Comparison of ENCODE assay signal across 7 cellular contexts in the genomic region with DNA sequence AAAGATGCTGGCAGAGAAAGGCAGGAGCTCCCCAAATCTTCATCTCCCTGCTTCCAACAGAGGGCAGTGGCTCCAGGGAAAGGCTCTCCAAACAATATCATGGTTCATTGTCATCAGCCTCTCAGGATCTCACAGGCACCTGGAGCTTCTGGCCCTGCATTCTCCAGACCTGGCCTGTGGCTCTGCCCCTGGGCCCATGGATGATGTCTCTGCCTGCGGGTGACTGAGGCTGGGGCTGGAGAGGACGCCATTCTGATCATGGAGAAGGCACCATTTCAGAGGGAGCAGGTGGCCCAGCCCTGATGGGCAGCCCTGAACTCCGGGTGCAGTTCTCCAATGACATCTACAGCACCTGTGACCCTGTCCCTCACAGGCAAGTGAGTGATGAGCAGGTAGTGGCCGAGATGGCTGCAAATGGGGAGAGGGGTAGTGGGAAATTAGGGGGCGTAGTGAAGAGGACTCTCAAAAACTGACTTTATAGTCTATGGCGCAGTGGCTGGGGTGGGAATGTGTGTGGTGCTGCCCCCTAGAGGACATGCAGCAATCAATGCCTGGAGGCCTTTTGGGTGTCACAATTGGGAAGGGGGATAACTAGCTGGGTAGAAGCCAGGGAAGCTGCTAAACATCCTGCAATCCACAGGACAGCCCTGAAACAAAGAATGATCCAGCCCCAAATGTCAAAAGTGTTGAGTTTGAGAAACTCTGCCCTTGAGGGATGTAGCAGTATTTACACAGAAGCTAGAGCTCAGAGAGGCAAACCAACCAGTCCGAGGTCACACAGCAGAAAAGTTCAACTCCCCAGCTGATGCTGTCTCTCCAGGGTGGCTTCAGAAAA. TPM values are rescaled to one million over a fixed set of nuclear protein-coding genes. Genes with fewer than 3 reads are reported as not detected.
DNase-seq lines count a peak whose midpoint lies in the region; ATAC-seq and TF ChIP-seq lines count a peak whose summit lies in the region.

No MANE protein-coding gene starts in this region.

- H3K4me3 ChIP-seq in skeletal muscle satellite cell (ENCODE audit: low read length), result peak overlapping the region; percentile 33

- peak overlapping the region; percentile 99 for H3K4me2 ChIP-seq in skeletal muscle satellite cell (ENCODE audit: low read length)

- H3K9me3 Mint-ChIP-seq in activated naive CD4-positive, alpha-beta T cell treated with anti-CD3 and anti-CD28 coated beads for 36 hours, result no peaks in the 10 kb centered on the region
- H3K9me3 Mint-ChIP-seq in glutamatergic neuron (ENCODE audit: unreplicated experiment), result peaks cover 11% of the 10 kb centered on the region

- no peak for ATAC-seq in HG02981 (IDR thresholded peaks at IDR 0.05; ENCODE audit: unreplicated experiment)

- H3K36me3 Mint-ChIP-seq in activated naive CD4-positive, alpha-beta T cell treated with anti-CD3 and anti-CD28 coated beads for 36 hours (ENCODE audit: low read depth), result no peaks in the 10 kb centered on the region
- H3K36me3 Mint-ChIP-seq in glutamatergic neuron (ENCODE audit: unreplicated experiment), result no peaks in the 10 kb centered on the region

- DNase-seq in NCI-H345 (lab: John Stamatoyannopoulos, UW) (peak; percentile 22), glutamatergic neuron (peak; percentile 66), NCI-H187 treated with DMSO at 0.1 percent for 48 hours (lab: John Stamatoyannopoulos, UW) (no peak)
- peak; percentile 66 for DNase-seq in activated naive CD4-positive, alpha-beta T cell treated with anti-CD3 and anti-CD28 coated beads for 36 hours

- peaks cover 46% of the 10 kb centered on the region for H3K4me1 ChIP-seq in skeletal muscle satellite cell (ENCODE audit: control insufficient read depth, insufficient read depth, low read length)

- H3K4me3 Mint-ChIP-seq in activated naive CD4-positive, alpha-beta T cell treated with anti-CD3 and anti-CD28 coated beads for 36 hours, result no peak overlapping the region
- H3K4me3 Mint-ChIP-seq in glutamatergic neuron (ENCODE audit: unreplicated experiment), result peak overlapping the region; percentile 74

- H3K9ac ChIP-seq in skeletal muscle satellite cell (ENCODE audit: low read depth, low read length), result peak overlapping the region; percentile 93

- no peaks in the 10 kb centered on the region for H3K27me3 ChIP-seq in skeletal muscle satellite cell (ENCODE audit: control insufficient read depth, insufficient read depth, low read length)

- CTCF ChIA-PET in activated naive CD4-positive, alpha-beta T cell treated with anti-CD3 and anti-CD28 coated beads for 36 hours (lab: Charles Lee), result interaction anchor here (0.5 to 4.8 kb wide), 23 partner anchors 10 to 1009 kb away, joined by 3 to 47 read pairs (median 4); no protein-coding TSS in a partner anchor

- H3K4me1 Mint-ChIP-seq in activated naive CD4-positive, alpha-beta T cell treated with anti-CD3 and anti-CD28 coated beads for 36 hours (ENCODE audit: low read depth), result peaks cover 15% of the 10 kb centered on the region
- peaks cover 48% of the 10 kb centered on the region for H3K4me1 Mint-ChIP-seq in glutamatergic neuron (ENCODE audit: low read depth, unreplicated experiment)

- peaks cover 24% of the 10 kb centered on the region for H3K27me3 Mint-ChIP-seq in activated naive CD4-positive, alpha-beta T cell treated with anti-CD3 and anti-CD28 coated beads for 36 hours (ENCODE audit: low read depth)
- peaks cover 15% of the 10 kb centered on the region for H3K27me3 Mint-ChIP-seq in glutamatergic neuron (ENCODE audit: unreplicated experiment)

- TF ChIP-seq CTCF in GM12872 (IDR thresholded peaks at IDR 0.05; ENCODE audit: insufficient read depth, low read depth, low read length), result peak; percentile 82
- peak; percentile 78 for TF ChIP-seq CTCF in glutamatergic neuron (IDR thresholded peaks at IDR 0.05; ENCODE audit: partially characterized antibody, unreplicated experiment)

- peaks cover 9% of the 10 kb centered on the region for H3K36me3 ChIP-seq in skeletal muscle satellite cell (ENCODE audit: insufficient read depth, low read length)

- no peaks in the 10 kb centered on the region for H3K9me3 ChIP-seq in skeletal muscle satellite cell (replicated peaks; ENCODE audit: low read length)

- intact Hi-C loops in activated naive CD4-positive, alpha-beta T cell treated with anti-CD3 and anti-CD28 coated beads for 36 hours (cut with micrococcal nuclease), result loop anchor here (1.0 to 5.0 kb wide), 2 partner anchors 84 to 117 kb away; no protein-coding TSS in a partner anchor

- H3K27ac Mint-ChIP-seq in activated naive CD4-positive, alpha-beta T cell treated with anti-CD3 and anti-CD28 coated beads for 36 hours, result no peak overlapping the region
- H3K27ac Mint-ChIP-seq in glutamatergic neuron (ENCODE audit: unreplicated experiment), result peak overlapping the region; percentile 40

RNA-seq across cellular contexts. Expression of gene SH3PXD2B, which starts 3.2 kb away (rescaled TPM):
- total RNA-seq in activated naive CD4-positive, alpha-beta T cell treated with anti-CD3 and anti-CD28 coated beads for 36 hours, result 1 to 10 TPM; 1.1 to 1.3 TPM
- 96.8 TPM for total RNA-seq in glutamatergic neuron (ENCODE audit: unreplicated experiment)
- total RNA-seq in skeletal muscle satellite cell (2012; rRNA removed), result 23.2 and 32.2 TPM in 2 replicates

Comparison
In these comparisons a context has a peak if more than half of its experiments do, and no peak if none do; other contexts are left out.
1. RNA of gene SH3PXD2B, which starts 3.2 kb away (total RNA-seq): 96.8 TPM in glutamatergic neuron (single experiment); 1.1 to 1.3 TPM in activated naive CD4-positive, alpha-beta T cell treated with anti-CD3 and anti-CD28 coated beads for 36 hours; every median in the first group is over 10 times any median in the second.